8 cellular contexts compared by ENCODE assay signal in the genomic region with DNA sequence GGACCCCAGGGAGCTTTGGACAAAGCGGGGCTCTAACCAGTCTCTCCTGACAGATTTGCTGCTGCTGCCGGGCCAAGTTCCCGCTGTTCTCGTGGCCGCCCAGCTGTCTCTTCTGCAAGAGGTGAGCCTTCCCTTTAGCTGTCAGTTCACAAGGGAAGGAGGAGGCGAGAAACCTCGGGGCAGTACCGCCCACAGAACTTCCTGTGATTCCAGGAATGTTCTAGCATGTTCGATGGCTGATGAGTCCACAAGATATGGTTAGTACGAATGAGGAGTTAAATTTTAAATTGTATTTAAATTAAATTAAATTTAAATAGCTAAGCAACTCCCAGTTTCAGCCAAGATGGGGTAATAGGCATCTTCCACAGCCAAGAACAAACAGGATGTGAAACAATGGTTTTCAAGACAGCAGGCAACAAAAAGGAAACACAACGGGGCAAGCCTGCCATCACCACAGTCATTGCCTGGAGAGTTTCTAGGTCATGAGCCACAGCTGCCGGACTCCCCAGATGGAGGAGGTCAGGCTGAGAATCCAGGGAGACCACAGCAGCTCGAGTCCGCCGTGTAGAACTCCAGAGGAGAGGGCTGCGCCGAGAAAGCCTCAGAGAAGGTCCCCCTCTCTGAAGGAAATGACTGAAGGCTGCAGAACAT. TPM values are rescaled to one million over a fixed set of nuclear protein-coding genes. Genes with fewer than 3 reads are reported as not detected.
DNase-seq lines count a peak whose midpoint lies in the region; ATAC-seq, FAIRE-seq and TF ChIP-seq lines count a peak whose summit lies in the region.

No MANE protein-coding gene starts in this region.

- H3K4me1 ChIP-seq in CD8-positive, alpha-beta memory T cell (ENCODE audit: insufficient read depth, low read length): peaks cover 33% of the 10 kb centered on the region
- H3K4me1 ChIP-seq in muscle layer of duodenum (ENCODE audit: control insufficient read depth in 1 of 2, insufficient read depth in 2 of 2, low read length in 2 of 2): peaks cover 0 to 3% of the 10 kb centered on the region in 2 donors
- no peaks in the 10 kb centered on the region for H3K4me1 ChIP-seq in endodermal cell (ENCODE audit: control insufficient read depth, insufficient read depth, low read length)

- TF ChIP-seq CTCF in bronchial epithelial cell (IDR thresholded peaks at IDR 0.05; ENCODE audit: insufficient read depth, low read length, severe bottlenecking) (no peak), endodermal cell (conservative IDR thresholded peaks at IDR 0.05) (no peak)

- H3K36me3 Mint-ChIP-seq in CD8-positive, alpha-beta memory T cell: no peaks in the 10 kb centered on the region
- peaks cover 23% of the 10 kb centered on the region for H3K36me3 Mint-ChIP-seq in endodermal cell (ENCODE audit: low read depth)

- H3K27ac Mint-ChIP-seq in CD8-positive, alpha-beta memory T cell: peak overlapping the region; percentile 78 to 99 (median 91)
- no peak overlapping the region for H3K27ac Mint-ChIP-seq in endodermal cell

- POLR2A ChIA-PET in CD8-positive, alpha-beta memory T cell (lab: Charles Lee): interaction anchor here (0.8 to 2.6 kb wide), 8 partner anchors 10 to 548 kb away, joined by 3 to 18 read pairs (median 4); a partner anchor contains a TSS
- POLR2A ChIA-PET in HEK293T (lab: Yijun Ruan, JAX): interaction anchor here (0.7 to 3.3 kb wide), 3 partner anchors 8 to 160 kb away, joined by 3 to 29 read pairs (median 4); a partner anchor contains a TSS

- no peaks in the 10 kb centered on the region for H3K27me3 ChIP-seq in CD8-positive, alpha-beta memory T cell (ENCODE audit: insufficient read depth, low read length, poor library complexity, severe bottlenecking)
- H3K27me3 ChIP-seq in bronchial epithelial cell (ENCODE audit: control insufficient read depth, insufficient read depth, low read length): no peaks in the 10 kb centered on the region
- H3K27me3 ChIP-seq in muscle layer of duodenum (ENCODE audit: low read depth, low read length): no peaks in the 10 kb centered on the region
- H3K27me3 ChIP-seq in endodermal cell (ENCODE audit: control insufficient read depth, insufficient read depth, low read length, poor library complexity, severe bottlenecking): no peaks in the 10 kb centered on the region

- H3K36me3 ChIP-seq in CD8-positive, alpha-beta memory T cell (ENCODE audit: insufficient read depth, low read length): no peaks in the 10 kb centered on the region
- H3K36me3 ChIP-seq in bronchial epithelial cell (ENCODE audit: control insufficient read depth, insufficient read depth, low read length) (no peaks in the 10 kb centered on the region), muscle layer of duodenum (ENCODE audit: control insufficient read depth in 1 of 2, insufficient read depth in 2 of 2, low read length in 2 of 2) (peaks cover 0 to 4% of the 10 kb centered on the region in 2 donors), endodermal cell (ENCODE audit: control insufficient read depth, insufficient read depth, low read length) (peaks cover 17% of the 10 kb centered on the region)

- DNase-seq in CD8-positive, alpha-beta memory T cell: peak in 4 of 5 donors; percentile 40 to 60 (median 46)
- DNase-seq in NOMO-1 treated with DMSO at 0.1 percent for 48 hours (lab: John Stamatoyannopoulos, UW; ENCODE audit: unreplicated experiment): peak; percentile 75
- peak; percentile 49 for DNase-seq in bronchial epithelial cell (ENCODE audit: low read depth)
- no peak for DNase-seq in HEK293T (ENCODE audit: extremely low spot score)
- no peak for DNase-seq in endodermal cell
- DNase-seq in ecto neural progenitor cell (ENCODE audit: low spot score): no peak

- H3K9me3 ChIP-seq in CD8-positive, alpha-beta memory T cell (ENCODE audit: low read length): peaks cover 7% of the 10 kb centered on the region
- H3K9me3 ChIP-seq in muscle layer of duodenum (ENCODE audit: control insufficient read depth in 1 of 2, low read length in 2 of 2) (peaks cover 6% of the 10 kb centered on the region in 2 donors), endodermal cell (ENCODE audit: control insufficient read depth, low read length) (peaks cover 19% of the 10 kb centered on the region)

- peak overlapping the region; percentile 22 for H3K27ac ChIP-seq in CD8-positive, alpha-beta memory T cell (ENCODE audit: low read depth, low read length)
- peak overlapping the region; percentile 47 for H3K27ac ChIP-seq in muscle layer of duodenum (ENCODE audit: low read length)
- H3K27ac ChIP-seq in endodermal cell (ENCODE audit: low read depth, low read length): no peak overlapping the region

- H3K9me3 Mint-ChIP-seq in CD8-positive, alpha-beta memory T cell: no peaks in the 10 kb centered on the region
- peaks cover 20% of the 10 kb centered on the region for H3K9me3 Mint-ChIP-seq in endodermal cell

- FAIRE-seq in bronchial epithelial cell (lab: Jason Lieb, UNC): no peak

- H3K4me3 ChIP-seq in CD8-positive, alpha-beta memory T cell (ENCODE audit: low read length): peak overlapping the region; percentile 60
- H3K4me3 ChIP-seq in bronchial epithelial cell (ENCODE audit: low read depth, low read length) (no peak overlapping the region), muscle layer of duodenum (ENCODE audit: low read depth in 1 of 2, low read length in 2 of 2) (no peak overlapping the region), endodermal cell (ENCODE audit: low read length) (no peak overlapping the region)

- peaks cover 31 to 38% (median 38%) of the 10 kb centered on the region in 3 donors for H3K4me1 Mint-ChIP-seq in CD8-positive, alpha-beta memory T cell
- H3K4me1 Mint-ChIP-seq in endodermal cell: no peaks in the 10 kb centered on the region

- no peak overlapping the region for H3K9ac ChIP-seq in endodermal cell (ENCODE audit: extremely low read depth, low read length, poor library complexity, severe bottlenecking)

- CTCF ChIA-PET in CD8-positive, alpha-beta memory T cell (lab: Charles Lee): interaction anchor here (0.7 to 9.9 kb wide), 9 partner anchors 9 to 165 kb away, joined by 3 to 120 read pairs (median 4); a partner anchor contains a TSS
- CTCF ChIA-PET in HEK293T (lab: Yijun Ruan, JAX): interaction anchor here (1.2 kb wide), 1 partner anchor 10 kb away, joined by 3 read pairs; no protein-coding TSS in a partner anchor

- H3K27me3 Mint-ChIP-seq in CD8-positive, alpha-beta memory T cell: no peaks in the 10 kb centered on the region
- no peaks in the 10 kb centered on the region for H3K27me3 Mint-ChIP-seq in endodermal cell (ENCODE audit: insufficient read depth)

- H3K4me3 Mint-ChIP-seq in CD8-positive, alpha-beta memory T cell: peak overlapping the region; percentile 54 to 86 (median 66)
- H3K4me3 Mint-ChIP-seq in endodermal cell: no peak overlapping the region

- ATAC-seq in GM21367 (IDR thresholded peaks at IDR 0.05; ENCODE audit: unreplicated experiment): peak; percentile 53

- 91 to 92% methylated on average over 12 to 16 of the region's 17 CpGs for WGBS in endodermal cell (ENCODE audit: insufficient coverage in 1 of 2, insufficient read length in 1 of 2), 2 experiments

TF ChIP-seq in HEK293T, 16 proteins besides CTCF, POLR2A, EP300 and RAD21 (continues in another document):
- TF ChIP-seq, protein P1, sequence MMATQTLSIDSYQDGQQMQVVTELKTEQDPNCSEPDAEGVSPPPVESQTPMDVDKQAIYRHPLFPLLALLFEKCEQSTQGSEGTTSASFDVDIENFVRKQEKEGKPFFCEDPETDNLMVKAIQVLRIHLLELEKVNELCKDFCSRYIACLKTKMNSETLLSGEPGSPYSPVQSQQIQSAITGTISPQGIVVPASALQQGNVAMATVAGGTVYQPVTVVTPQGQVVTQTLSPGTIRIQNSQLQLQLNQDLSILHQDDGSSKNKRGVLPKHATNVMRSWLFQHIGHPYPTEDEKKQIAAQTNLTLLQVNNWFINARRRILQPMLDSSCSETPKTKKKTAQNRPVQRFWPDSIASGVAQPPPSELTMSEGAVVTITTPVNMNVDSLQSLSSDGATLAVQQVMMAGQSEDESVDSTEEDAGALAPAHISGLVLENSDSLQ (IDR thresholded peaks at IDR 0.05): no peak
- TF ChIP-seq ZNF384 (IDR thresholded peaks at IDR 0.05): no peak
- TF ChIP-seq ARNT (IDR thresholded peaks at IDR 0.05): no peak
- TF ChIP-seq L3MBTL2 (conservative IDR thresholded peaks at IDR 0.05): no peak
- no peak for TF ChIP-seq CTBP1 (IDR thresholded peaks at IDR 0.05; ENCODE audit: borderline replicate concordance)
- TF ChIP-seq ELF4 (IDR thresholded peaks at IDR 0.05): no peak
- TF ChIP-seq FOXK2 (IDR thresholded peaks at IDR 0.05): no peak
- TF ChIP-seq FOXM1 (IDR thresholded peaks at IDR 0.05; ENCODE audit: borderline replicate concordance): no peak
- TF ChIP-seq FOXA1 (IDR thresholded peaks at IDR 0.05): no peak
- no peak for TF ChIP-seq SUZ12 (IDR thresholded peaks at IDR 0.05)
- no peak for TF ChIP-seq HDGF (IDR thresholded peaks at IDR 0.05; ENCODE audit: borderline replicate concordance)
- no peak for TF ChIP-seq TARDBP (IDR thresholded peaks at IDR 0.05)
- no peak for TF ChIP-seq NFRKB (IDR thresholded peaks at IDR 0.05)
- TF ChIP-seq SP1 (IDR thresholded peaks at IDR 0.05): no peak

RNA-seq across cellular contexts. Expression of a gene that starts 9.5 kb away (rescaled TPM):
- 100 to 1,000 TPM; 154 to 155 TPM for total RNA-seq in CD8-positive, alpha-beta memory T cell
- 121 TPM for polyA plus RNA-seq in CD8-positive, alpha-beta memory T cell
- 69.5 and 140 TPM in 2 replicates for total RNA-seq in bronchial epithelial cell
- total RNA-seq in endodermal cell: 100 to 1,000 TPM; 172 to 176 TPM
- polyA plus RNA-seq in endodermal cell (2013, experiment 1 of 2): 131 TPM
- polyA plus RNA-seq in endodermal cell (2013, experiment 2 of 2): 130 TPM

RNA-seq across cellular contexts. Expression of a gene that starts 35.6 kb away (rescaled TPM):
- total RNA-seq in CD8-positive, alpha-beta memory T cell: 1 to 10 TPM in 1 of 2 experiments, under 1 TPM in 1; 0.37 to 1.4 TPM
- polyA plus RNA-seq in CD8-positive, alpha-beta memory T cell: 0.18 TPM
- 0.79 and 1.7 TPM in 2 replicates for total RNA-seq in bronchial epithelial cell
- 10 to 100 TPM; 12.8 to 12.9 TPM for total RNA-seq in endodermal cell
- 10.5 TPM for polyA plus RNA-seq in endodermal cell (2013, experiment 1 of 2)
- polyA plus RNA-seq in endodermal cell (2013, experiment 2 of 2): 7.9 TPM

RNA-seq across cellular contexts. Expression of a gene that starts 47.4 kb away (rescaled TPM):
- total RNA-seq in CD8-positive, alpha-beta memory T cell: 10 to 100 TPM; 88.0 to 94.0 TPM
- polyA plus RNA-seq in CD8-positive, alpha-beta memory T cell: 10.8 TPM
- 0.79 and 1.2 TPM in 2 replicates for total RNA-seq in bronchial epithelial cell
- 100 to 1,000 TPM; 131 to 165 TPM for total RNA-seq in endodermal cell
- 79.8 TPM for polyA plus RNA-seq in endodermal cell (2013, experiment 1 of 2)
- polyA plus RNA-seq in endodermal cell (2013, experiment 2 of 2): 71.3 TPM

RNA-seq across cellular contexts. Expression of a gene that starts 54.8 kb away (rescaled TPM):
- 1 to 10 TPM; 1.9 to 2.6 TPM for total RNA-seq in CD8-positive, alpha-beta memory T cell
- polyA plus RNA-seq in CD8-positive, alpha-beta memory T cell: 0.86 TPM
- total RNA-seq in bronchial epithelial cell: 1.6 and 4.1 TPM in 2 replicates
- total RNA-seq in endodermal cell: 1 to 10 TPM; 3.4 to 4.8 TPM
- polyA plus RNA-seq in endodermal cell (2013, experiment 1 of 2): 2.7 TPM
- polyA plus RNA-seq in endodermal cell (2013, experiment 2 of 2): 2.9 TPM

RNA-seq across cellular contexts. Expression of a gene that starts 59.3 kb away (rescaled TPM):
- under 1 TPM; 0.31 to 0.38 TPM for total RNA-seq in CD8-positive, alpha-beta memory T cell
- polyA plus RNA-seq in CD8-positive, alpha-beta memory T cell: not detected
- total RNA-seq in bronchial epithelial cell (23.7 and 24.5 TPM in 2 replicates), endodermal cell (100 to 1,000 TPM; 109 to 140 TPM)
- 466 TPM for polyA plus RNA-seq in endodermal cell (2013, experiment 1 of 2)
- 448 TPM for polyA plus RNA-seq in endodermal cell (2013, experiment 2 of 2)

Comparison
In these comparisons a context has a peak if more than half of its experiments do, and no peak if none do; other contexts are left out.
1. DNase-seq: peak in CD8-positive, alpha-beta memory T cell (4 of 5), NOMO-1 treated with DMSO at 0.1 percent for 48 hours (single experiment) and bronchial epithelial cell (single experiment); none in HEK293T (single experiment), endodermal cell (single experiment) and ecto neural progenitor cell (single experiment).
2. RNA of a gene that starts 47.4 kb away (total RNA-seq): 131 to 165 TPM in endodermal cell and 88.0 to 94.0 TPM in CD8-positive, alpha-beta memory T cell; 0.79 to 1.2 TPM in bronchial epithelial cell; every median in the first group is over 10 times any median in the second.